Comparison of ENCODE assay signal across 8 cellular contexts in the genomic region with DNA sequence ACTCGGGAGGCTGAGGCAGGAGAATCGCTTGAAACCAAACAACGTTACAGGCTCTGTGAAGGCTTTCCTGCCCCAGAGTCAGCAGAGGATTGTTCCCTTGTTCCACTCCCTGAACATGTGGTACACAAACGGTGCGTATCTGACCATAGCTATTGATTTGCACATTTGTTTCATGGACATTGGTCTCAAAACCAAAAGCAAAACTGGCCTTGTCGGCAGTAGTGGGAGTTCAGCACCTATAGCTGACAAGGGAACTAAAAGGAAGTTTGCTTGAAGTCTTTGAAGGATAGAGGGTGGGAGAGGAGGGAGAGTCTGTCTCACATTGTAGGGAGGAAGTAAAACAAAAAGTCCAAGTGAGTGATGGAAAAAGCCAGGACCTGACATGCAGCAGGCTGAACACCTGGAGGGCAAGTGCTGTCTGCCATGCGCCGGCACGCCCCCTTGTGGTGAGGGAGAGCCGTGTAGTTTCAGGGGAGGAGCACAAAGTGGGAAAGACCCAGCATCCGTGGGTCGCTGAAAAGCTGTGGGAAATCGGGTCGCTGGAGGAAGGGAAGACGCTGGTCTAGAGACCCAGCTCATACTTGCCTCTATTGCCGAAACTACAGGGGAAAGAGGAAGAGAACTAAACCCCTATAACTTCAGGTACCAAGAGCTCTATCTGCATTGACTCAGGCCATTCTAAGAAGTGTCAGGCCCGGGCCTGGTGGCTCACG.
DNase-seq lines count a peak whose midpoint lies in the region; ATAC-seq lines count a peak whose summit lies in the region.

No MANE protein-coding gene starts in this region.

- DNase-seq in CD1c-positive myeloid dendritic cell (ENCODE audit: extremely low spot score) (peak; percentile 69), NCI-H748 treated with DMSO at 0.1 percent for 48 hours (lab: John Stamatoyannopoulos, UW) (peak; percentile 64), midbrain (lab: John Stamatoyannopoulos, UW) (peak; percentile 69)
- DNase-seq in activated CD8-positive, alpha-beta memory T cell treated with anti-CD3 and anti-CD28 coated beads for 1 hour (ENCODE audit: extremely low read depth in 1 of 2, low read depth in 1 of 2), result peak; percentile 54 to 78
- DNase-seq in effector memory CD4-positive, alpha-beta T cell, result peak; percentile 53 to 68 (median 57)
- DNase-seq in stimulated activated CD8-positive, alpha-beta memory T cell treated with anti-CD3 and anti-CD28 coated beads, Interleukin-4, amount 100 ng/mL, for 4 hours (ENCODE audit: low read depth in 2 of 2, low spot score in 1 of 2), result peak; percentile 55 to 77

- no peak overlapping the region for H3K4me3 ChIP-seq in effector memory CD4-positive, alpha-beta T cell (ENCODE audit: insufficient read depth, low read depth, low read length, poor library complexity, severe bottlenecking)

- no peaks in the 10 kb centered on the region for H3K36me3 ChIP-seq in effector memory CD4-positive, alpha-beta T cell (ENCODE audit: control insufficient read depth, insufficient read depth, low read length)

- ATAC-seq in GM19351 (IDR thresholded peaks at IDR 0.05; ENCODE audit: unreplicated experiment) (peak; percentile 82), HG03439 (IDR thresholded peaks at IDR 0.05; ENCODE audit: unreplicated experiment) (peak; percentile 78)

- no peaks in the 10 kb centered on the region for H3K27me3 ChIP-seq in effector memory CD4-positive, alpha-beta T cell (replicated peaks; ENCODE audit: control insufficient read depth, insufficient read depth, low read length, poor library complexity, severe bottlenecking)

- no peaks in the 10 kb centered on the region for H3K9me3 ChIP-seq in effector memory CD4-positive, alpha-beta T cell (ENCODE audit: control insufficient read depth, low read length)

- no peak overlapping the region for H3K27ac ChIP-seq in effector memory CD4-positive, alpha-beta T cell (ENCODE audit: insufficient read depth, low read length, poor library complexity, severe bottlenecking)

- no peaks in the 10 kb centered on the region for H3K4me1 ChIP-seq in effector memory CD4-positive, alpha-beta T cell (ENCODE audit: control insufficient read depth, insufficient read depth, low read length, poor library complexity, severe bottlenecking)
